In the genomic region with DNA sequence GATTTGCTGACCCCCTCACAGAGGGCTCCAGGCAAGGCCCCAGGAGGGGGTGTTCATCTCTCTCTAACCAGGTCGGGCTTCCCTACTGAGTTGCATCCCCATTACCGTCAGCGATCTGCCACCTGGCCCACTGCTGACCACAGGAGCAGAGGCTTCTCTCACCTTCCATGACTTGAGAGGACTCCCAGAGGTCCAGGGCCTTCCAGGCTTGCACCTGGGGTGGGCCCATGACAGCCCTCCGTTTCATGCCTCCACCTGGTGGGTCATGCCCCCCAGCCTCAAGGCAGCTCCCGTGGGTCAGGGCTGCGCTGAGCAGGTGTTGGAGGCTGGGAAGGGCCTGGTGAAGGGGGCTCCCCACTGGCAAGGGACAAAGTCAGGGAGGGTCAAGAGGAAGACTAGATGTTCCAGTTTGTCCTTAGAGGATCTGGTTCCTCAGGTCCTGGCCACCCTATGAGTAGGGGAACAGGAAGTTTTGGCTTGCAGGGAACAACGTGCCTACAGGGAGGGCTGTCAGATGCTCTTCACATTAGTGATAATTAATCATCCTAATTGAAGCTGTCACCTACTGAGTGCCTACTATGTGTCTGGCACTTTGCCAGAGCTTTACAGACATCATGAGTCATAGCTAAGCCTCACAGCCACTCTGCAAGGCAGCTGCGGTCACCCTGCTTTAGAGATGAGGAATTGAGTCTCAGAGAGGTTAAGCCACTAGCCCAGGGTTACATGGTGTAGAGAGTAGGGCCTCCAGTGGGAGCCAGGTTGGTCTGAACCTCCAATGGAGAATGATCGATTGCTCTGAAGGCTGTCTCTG, we compare ENCODE assay signal across 10 cellular contexts. TPM values are rescaled to one million over a fixed set of nuclear protein-coding genes. Genes with fewer than 3 reads are reported as not detected.
DNase-seq lines count a peak whose midpoint lies in the region; ATAC-seq and TF ChIP-seq lines count a peak whose summit lies in the region.
"Had no signal": no experiment of that assay in that cellular context is flagged by ENCODE, and none has a peak within 500 bp of the region (broad histone marks: within the 10 kb centered on the region; RNA-seq: fewer than 3 reads in every experiment).

No MANE protein-coding gene starts in this region.

- no peaks in the 10 kb centered on the region for H3K9me3 Mint-ChIP-seq in central memory CD8-positive, alpha-beta T cell

- no peak for TF ChIP-seq CTCF in esophagus muscularis mucosa (IDR thresholded peaks at IDR 0.05)

- H3K4me3 Mint-ChIP-seq in central memory CD8-positive, alpha-beta T cell = no peak overlapping the region

- H3K27me3 ChIP-seq in esophagus muscularis mucosa = no peaks in the 10 kb centered on the region

- peak overlapping the region; percentile 41 for H3K27ac Mint-ChIP-seq in central memory CD8-positive, alpha-beta T cell (ENCODE audit: low read depth)

- WGBS in esophagus muscularis mucosa = 75% methylated on average over 4 of the region's 9 CpGs

- intact Hi-C loops in Right ventricle myocardium superior (cut with DNase I) = no loop called here
- intact Hi-C loops in Right ventricle myocardium inferior (cut with DNase I) = no loop called here
- intact Hi-C loops in esophagus muscularis mucosa (cut with DNase I) = no loop called here

- H3K36me3 Mint-ChIP-seq in central memory CD8-positive, alpha-beta T cell (ENCODE audit: insufficient read depth) = peaks cover 6% of the 10 kb centered on the region

- no peaks in the 10 kb centered on the region for H3K9me3 ChIP-seq in esophagus muscularis mucosa

- H3K4me3 ChIP-seq in esophagus muscularis mucosa = no peak overlapping the region

- H3K4me1 Mint-ChIP-seq in central memory CD8-positive, alpha-beta T cell = peaks cover 11% of the 10 kb centered on the region

- H3K27ac ChIP-seq in esophagus muscularis mucosa (replicated peaks in 1 of 4) = no peak overlapping the region
- H3K27ac ChIP-seq: HL-60 had no signal

- TF ChIP-seq POLR2A in esophagus muscularis mucosa (IDR thresholded peaks at IDR 0.05; ENCODE audit: low read depth) = no peak

- H3K4me1 ChIP-seq in esophagus muscularis mucosa = peaks cover 10 to 44% (median 32%) of the 10 kb centered on the region in 4 donors

- no peak for TF ChIP-seq EP300 in esophagus muscularis mucosa (IDR thresholded peaks at IDR 0.05)

- ATAC-seq in Right ventricle myocardium superior (ENCODE audit: poor library complexity) = no peak
- ATAC-seq in Right ventricle myocardium inferior = no peak
- peak; percentile 88 for ATAC-seq in central memory CD8-positive, alpha-beta T cell (replicated peaks; ENCODE audit: extremely low read depth, poor library complexity, severe bottlenecking)
- no peak for ATAC-seq in GM19467 (IDR thresholded peaks at IDR 0.05; ENCODE audit: unreplicated experiment)

- DNase-seq in Right ventricle myocardium superior = peak; percentile 34
- no peak for DNase-seq in Right ventricle myocardium inferior (ENCODE audit: missing footprints)
- peak; percentile 45 for DNase-seq in LHCN-M2 (ENCODE audit: low read depth)
- peak in 1 of 2 donors; percentile 22 for DNase-seq in central memory CD8-positive, alpha-beta T cell (ENCODE audit: low spot score in 2 of 2)
- no peak for DNase-seq in RPMI8226
- DNase-seq in SKM-1 (lab: John Stamatoyannopoulos, UW; ENCODE audit: unreplicated experiment) = no peak
- DNase-seq in esophagus muscularis mucosa (ENCODE audit: extremely low spot score) = no peak
- DNase-seq: stimulated activated CD4-positive, alpha-beta T cell treated with anti-CD3 and anti-CD28 coated beads, Interleukin-4, amount 100 ng/mL, for 24 hours had no signal

- H3K27me3 Mint-ChIP-seq in central memory CD8-positive, alpha-beta T cell = no peaks in the 10 kb centered on the region

- H3K36me3 ChIP-seq in esophagus muscularis mucosa = no peaks in the 10 kb centered on the region

RNA-seq across cellular contexts. Expression of a gene that starts 13.8 kb away (rescaled TPM):
- 73.3 TPM for total RNA-seq in Right ventricle myocardium superior
- 83.0 TPM for total RNA-seq in Right ventricle myocardium inferior
- 74.7 and 104 TPM in 2 replicates for total RNA-seq in LHCN-M2 (2014; rRNA removed)
- 37.3 TPM for polyA plus RNA-seq in LHCN-M2 (2012)
- 100 to 1,000 TPM; 387 to 416 (median 398) TPM for total RNA-seq in esophagus muscularis mucosa

Comparison
In these comparisons a context has a peak if more than half of its experiments do, and no peak if none do; other contexts are left out.
1. DNase-seq: peak in Right ventricle myocardium superior (single experiment) and LHCN-M2 (single experiment); none in Right ventricle myocardium inferior (single experiment), RPMI8226 (single experiment), SKM-1 (single experiment) and esophagus muscularis mucosa (single experiment).